ENCODE assay signal across 8 cellular contexts in genomic region chrX:37846141-37846540, GRCh38. TPM values are rescaled to one million over a fixed set of nuclear protein-coding genes. Genes with fewer than 3 reads are reported as not detected.
DNase-seq lines count a peak whose midpoint lies in the region; ATAC-seq and TF ChIP-seq lines count a peak whose summit lies in the region.

No MANE protein-coding gene starts in this region.

- no peaks in the 10 kb centered on the region for H3K27me3 ChIP-seq in thoracic aorta (replicated peaks; ENCODE audit: insufficient read depth)

- H3K9me3 ChIP-seq in thoracic aorta: no peaks in the 10 kb centered on the region

- TF ChIP-seq CTCF in glutamatergic neuron (IDR thresholded peaks at IDR 0.05; ENCODE audit: partially characterized antibody, unreplicated experiment): no peak
- TF ChIP-seq CTCF in thoracic aorta (IDR thresholded peaks at IDR 0.05): no peak

- peaks cover 0 to 1% of the 10 kb centered on the region in 2 donors for H3K36me3 Mint-ChIP-seq in activated T-cell treated with anti-CD3 and anti-CD28 coated beads, Interleukin-2, amount 50 U/mL, for 72 hours (ENCODE audit: insufficient read depth in 2 of 2)
- peaks cover 1% of the 10 kb centered on the region for H3K36me3 Mint-ChIP-seq in activated naive CD8-positive, alpha-beta T cell treated with anti-CD3 and anti-CD28 coated beads, Interleukin-2, amount 50 U/mL, for 24 hours (ENCODE audit: low read depth)
- H3K36me3 Mint-ChIP-seq in glutamatergic neuron (ENCODE audit: unreplicated experiment): no peaks in the 10 kb centered on the region

- peak; percentile 55 to 59 for ATAC-seq in activated T-cell treated with anti-CD3 and anti-CD28 coated beads, Interleukin-2, amount 50 U/mL, for 72 hours (replicated peaks in 1 of 2)
- ATAC-seq in activated naive CD8-positive, alpha-beta T cell treated with anti-CD3 and anti-CD28 coated beads, Interleukin-2, amount 50 U/mL, for 24 hours: peak; percentile 62
- no peak for ATAC-seq in thoracic aorta (ENCODE audit: insufficient number of reproducible peaks, low FRiP score, low read depth)

- H3K9me3 Mint-ChIP-seq in activated T-cell treated with anti-CD3 and anti-CD28 coated beads, Interleukin-2, amount 50 U/mL, for 72 hours: peaks cover 0 to 3% of the 10 kb centered on the region in 2 donors
- H3K9me3 Mint-ChIP-seq in activated naive CD8-positive, alpha-beta T cell treated with anti-CD3 and anti-CD28 coated beads, Interleukin-2, amount 50 U/mL, for 24 hours: no peaks in the 10 kb centered on the region
- no peaks in the 10 kb centered on the region for H3K9me3 Mint-ChIP-seq in glutamatergic neuron (ENCODE audit: unreplicated experiment)

- H3K4me3 ChIP-seq in thoracic aorta: peak overlapping the region; percentile 92

- H3K27ac ChIP-seq in thoracic aorta: peak overlapping the region in 1 of 2 donors; percentile 91

- DNase-seq in activated T-cell treated with anti-CD3 and anti-CD28 coated beads, Interleukin-2, amount 50 U/mL, for 72 hours: peak in 1 of 2 donors; percentile 6
- DNase-seq in activated T-cell treated with anti-CD3 and anti-CD28 coated beads, Interleukin-2, amount 50 U/mL, for 1 hour: no peak
- no peak for DNase-seq in activated naive CD8-positive, alpha-beta T cell treated with anti-CD3 and anti-CD28 coated beads, Interleukin-2, amount 50 U/mL, for 24 hours
- DNase-seq in glutamatergic neuron: no peak
- DNase-seq in thoracic aorta (ENCODE audit: low spot score): no peak
- DNase-seq in NCI-H1436 (lab: John Stamatoyannopoulos, UW): no peak
- no peak for DNase-seq in NCI-H1694 treated with DMSO at 0.1 percent for 48 hours (lab: John Stamatoyannopoulos, UW)
- no peak for DNase-seq in T1000 (lab: John Stamatoyannopoulos, UW)

- H3K27me3 Mint-ChIP-seq in activated T-cell treated with anti-CD3 and anti-CD28 coated beads, Interleukin-2, amount 50 U/mL, for 72 hours (ENCODE audit: low read depth): peaks cover 5% of the 10 kb centered on the region
- peaks cover under 1% of the 10 kb centered on the region for H3K27me3 Mint-ChIP-seq in activated naive CD8-positive, alpha-beta T cell treated with anti-CD3 and anti-CD28 coated beads, Interleukin-2, amount 50 U/mL, for 24 hours
- H3K27me3 Mint-ChIP-seq in glutamatergic neuron (ENCODE audit: unreplicated experiment): no peaks in the 10 kb centered on the region

- peak overlapping the region; percentile 77 to 90 for H3K4me3 Mint-ChIP-seq in activated T-cell treated with anti-CD3 and anti-CD28 coated beads, Interleukin-2, amount 50 U/mL, for 72 hours
- peak overlapping the region; percentile 75 for H3K4me3 Mint-ChIP-seq in activated naive CD8-positive, alpha-beta T cell treated with anti-CD3 and anti-CD28 coated beads, Interleukin-2, amount 50 U/mL, for 24 hours
- peak overlapping the region; percentile 84 for H3K4me3 Mint-ChIP-seq in glutamatergic neuron (ENCODE audit: unreplicated experiment)

- no peaks in the 10 kb centered on the region for H3K36me3 ChIP-seq in thoracic aorta

- peaks cover 20% of the 10 kb centered on the region for H3K4me1 Mint-ChIP-seq in activated T-cell treated with anti-CD3 and anti-CD28 coated beads, Interleukin-2, amount 50 U/mL, for 72 hours (ENCODE audit: low read depth)
- peaks cover 32% of the 10 kb centered on the region for H3K4me1 Mint-ChIP-seq in activated naive CD8-positive, alpha-beta T cell treated with anti-CD3 and anti-CD28 coated beads, Interleukin-2, amount 50 U/mL, for 24 hours
- H3K4me1 Mint-ChIP-seq in glutamatergic neuron (ENCODE audit: low read depth, unreplicated experiment): no peaks in the 10 kb centered on the region

- peaks cover 3 to 8% of the 10 kb centered on the region in 2 donors for H3K4me1 ChIP-seq in thoracic aorta (ENCODE audit: control insufficient read depth in 1 of 2, low read depth in 2 of 2)

- peak overlapping the region; percentile 95 for H3K27ac Mint-ChIP-seq in activated T-cell treated with anti-CD3 and anti-CD28 coated beads, Interleukin-2, amount 50 U/mL, for 72 hours
- H3K27ac Mint-ChIP-seq in activated naive CD8-positive, alpha-beta T cell treated with anti-CD3 and anti-CD28 coated beads, Interleukin-2, amount 50 U/mL, for 24 hours: peak overlapping the region; percentile 87
- H3K27ac Mint-ChIP-seq in glutamatergic neuron (ENCODE audit: unreplicated experiment): no peak overlapping the region

RNA-seq across cellular contexts. Expression of gene DYNLT3, which starts 1.2 kb away (rescaled TPM):
- total RNA-seq in activated T-cell treated with anti-CD3 and anti-CD28 coated beads, Interleukin-2, amount 50 U/mL, for 72 hours: 10 to 100 TPM; 21.5 to 28.9 TPM
- total RNA-seq in glutamatergic neuron (ENCODE audit: unreplicated experiment) (13.4 TPM), thoracic aorta (10 to 100 TPM; 50.4 to 52.9 TPM)
